In genomic region chr17:74746376-74746775, GRCh38 we compare ENCODE assay signal across 17 cellular contexts. TPM values are rescaled to one million over a fixed set of nuclear protein-coding genes. Genes with fewer than 3 reads are reported as not detected.
A peak's percentile ranks its signal among the peaks of the same experiment; 100 is the strongest.
DNase-seq lines count a peak whose midpoint lies in the region; ATAC-seq, FAIRE-seq and TF ChIP-seq lines count a peak whose summit lies in the region.
"Had no signal": no experiment of that assay in that cellular context is flagged by ENCODE, and none has a peak within 500 bp of the region (broad histone marks: within the 10 kb centered on the region; RNA-seq: fewer than 3 reads in every experiment).

No MANE protein-coding gene starts in this region.

- in situ Hi-C loops in KBM-7 (cut with MboI; ENCODE audit: low pct_unique_long_range_greater_than_20kb, low sequenced_read_pairs): no loop called here
- in situ Hi-C loops in G401 (cut with HindIII; ENCODE audit: low sequenced_read_pairs): no loop called here

- no peak for FAIRE-seq in small intestine (lab: Jason Lieb, UNC)
- FAIRE-seq: colon, GM18507 had no signal

- no peak for TF ChIP-seq POLR2A in upper lobe of left lung (IDR thresholded peaks at IDR 0.05)

- peaks cover 72% of the 10 kb centered on the region for H3K4me1 ChIP-seq in left ventricle myocardium inferior
- peaks cover 6% of the 10 kb centered on the region for H3K4me1 ChIP-seq in right cardiac atrium (ENCODE audit: control insufficient read depth, insufficient read depth, low read length)
- H3K4me1 ChIP-seq in upper lobe of left lung: peaks cover 66 to 86% (median 72%) of the 10 kb centered on the region in 4 donors
- H3K4me1 ChIP-seq in small intestine (ENCODE audit: control insufficient read depth in 2 of 2, insufficient read depth in 1 of 2, low read depth in 1 of 2, low read length in 1 of 2): no peaks in the 10 kb centered on the region

- H3K27me3 ChIP-seq in left ventricle myocardium inferior (ENCODE audit: low read depth) (peaks cover 5% of the 10 kb centered on the region), right cardiac atrium (ENCODE audit: control insufficient read depth, insufficient read depth) (no peaks in the 10 kb centered on the region), upper lobe of left lung (no peaks in the 10 kb centered on the region), small intestine (ENCODE audit: control insufficient read depth in 2 of 2, insufficient read depth in 2 of 2, low read length in 2 of 2) (no peaks in the 10 kb centered on the region)
- H3K27me3 ChIP-seq: SJSA1 had no signal

- TF ChIP-seq CTCF in left ventricle myocardium inferior (IDR thresholded peaks at IDR 0.05; ENCODE audit: borderline replicate concordance): no peak
- no peak for TF ChIP-seq CTCF in upper lobe of left lung (IDR thresholded peaks at IDR 0.05)

- H3K36me3 ChIP-seq in left ventricle myocardium inferior (no peaks in the 10 kb centered on the region), upper lobe of left lung (no peaks in the 10 kb centered on the region), small intestine (ENCODE audit: control insufficient read depth in 2 of 2, insufficient read depth in 2 of 2, low read length in 2 of 2) (no peaks in the 10 kb centered on the region)

- H3K36me3 Mint-ChIP-seq in activated T-helper 17 cell treated with anti-CD3 and anti-CD28 coated beads, Interleukin-2, amount 50 U/mL, for 72 hours (ENCODE audit: low read depth): peaks cover 21% of the 10 kb centered on the region
- H3K36me3 Mint-ChIP-seq in memory B cell: peaks cover 5% of the 10 kb centered on the region

- peak overlapping the region; percentile 31 for H3K27ac Mint-ChIP-seq in activated T-helper 17 cell treated with anti-CD3 and anti-CD28 coated beads, Interleukin-2, amount 50 U/mL, for 72 hours
- peak overlapping the region; percentile 15 for H3K27ac Mint-ChIP-seq in memory B cell
- H3K27ac Mint-ChIP-seq: activated B cell treated with CpG ODN at 0.5 μM for 24 hours had no signal

- H3K27ac ChIP-seq in left ventricle myocardium inferior (replicated peaks): peak overlapping the region; percentile 87
- H3K27ac ChIP-seq in right cardiac atrium (ENCODE audit: low read length): no peak overlapping the region
- peak overlapping the region; percentile 74 to 88 (median 84) for H3K27ac ChIP-seq in upper lobe of left lung
- H3K27ac ChIP-seq in small intestine (ENCODE audit: low read depth in 1 of 2, low read length in 1 of 2): peak overlapping the region in 1 of 2 donors; percentile 47
- H3K27ac ChIP-seq: SJSA1 had no signal

- no peaks in the 10 kb centered on the region for H3K27me3 Mint-ChIP-seq in activated T-helper 17 cell treated with anti-CD3 and anti-CD28 coated beads, Interleukin-2, amount 50 U/mL, for 72 hours
- H3K27me3 Mint-ChIP-seq in memory B cell: no peaks in the 10 kb centered on the region
- H3K27me3 Mint-ChIP-seq: activated B cell treated with CpG ODN at 0.5 μM for 24 hours had no signal

- H3K9me3 Mint-ChIP-seq in activated T-helper 17 cell treated with anti-CD3 and anti-CD28 coated beads, Interleukin-2, amount 50 U/mL, for 72 hours: no peaks in the 10 kb centered on the region
- no peaks in the 10 kb centered on the region for H3K9me3 Mint-ChIP-seq in memory B cell
- H3K9me3 Mint-ChIP-seq: activated B cell treated with CpG ODN at 0.5 μM for 24 hours had no signal

- peaks cover 36% of the 10 kb centered on the region for H3K4me1 Mint-ChIP-seq in activated T-helper 17 cell treated with anti-CD3 and anti-CD28 coated beads, Interleukin-2, amount 50 U/mL, for 72 hours
- H3K4me1 Mint-ChIP-seq in memory B cell: peaks cover 50% of the 10 kb centered on the region

- WGBS in right cardiac atrium: 80% methylated on average over 5 of the region's 5 CpGs
- WGBS in upper lobe of left lung, 2 donors: 67 to 82% methylated on average over 5 of the region's 5 CpGs
- 86 to 89% (median 86%) methylated on average over 5 of the region's 5 CpGs for WGBS in small intestine, 3 donors

- H3K4me3 Mint-ChIP-seq in activated T-helper 17 cell treated with anti-CD3 and anti-CD28 coated beads, Interleukin-2, amount 50 U/mL, for 72 hours: peak overlapping the region; percentile 100
- H3K4me3 Mint-ChIP-seq in memory B cell: no peak overlapping the region

- no peak for TF ChIP-seq EP300 in upper lobe of left lung (IDR thresholded peaks at IDR 0.05)

- ATAC-seq in right cardiac atrium: no peak
- ATAC-seq in activated T-helper 17 cell treated with anti-CD3 and anti-CD28 coated beads, Interleukin-2, amount 50 U/mL, for 72 hours (replicated peaks): no peak
- no peak for ATAC-seq in memory B cell (ENCODE audit: low read depth)
- ATAC-seq in upper lobe of left lung (ENCODE audit: low FRiP score in 2 of 2): no peak

- intact Hi-C loops in left ventricle myocardium inferior (cut with micrococcal nuclease): no loop called here
- intact Hi-C loops in right cardiac atrium (cut with DNase I): loop anchor here in 2 of 4 donors (5.0 kb wide), 3 partner anchors 36 to 211 kb away; no protein-coding TSS in a partner anchor

- DNase-seq in left ventricle myocardium inferior (peak; percentile 2), right cardiac atrium (no peak), memory B cell (ENCODE audit: low spot score in 2 of 2) (no peak), upper lobe of left lung (no peak), KBM-7 (no peak), G401 (ENCODE audit: low spot score) (no peak), small intestine (no peak)
- DNase-seq: activated B cell treated with CpG ODN at 0.5 μM for 24 hours; activated naive CD4-positive, alpha-beta T cell; NCI-H2081; stimulated activated CD4-positive, alpha-beta T cell treated with anti-CD3 and anti-CD28 coated beads, Interleukin-15, amount 100 ng/mL, for 24 hours; stimulated activated CD8-positive, alpha-beta memory T cell treated with anti-CD3 and anti-CD28 coated beads, Interleukin-4, amount 100 ng/mL, for 48 hours had no signal

- no peak overlapping the region for H3K4me3 ChIP-seq in left ventricle myocardium inferior
- no peak overlapping the region for H3K4me3 ChIP-seq in right cardiac atrium (ENCODE audit: low read length)
- H3K4me3 ChIP-seq in upper lobe of left lung: no peak overlapping the region
- no peak overlapping the region for H3K4me3 ChIP-seq in small intestine (ENCODE audit: low read depth in 1 of 2, low read length in 2 of 2)
- H3K4me3 ChIP-seq: SJSA1 had no signal

- H3K9me3 ChIP-seq in left ventricle myocardium inferior (replicated peaks): no peaks in the 10 kb centered on the region
- no peaks in the 10 kb centered on the region for H3K9me3 ChIP-seq in right cardiac atrium (ENCODE audit: control insufficient read depth, low read length)
- H3K9me3 ChIP-seq in upper lobe of left lung: no peaks in the 10 kb centered on the region
- H3K9me3 ChIP-seq in small intestine (ENCODE audit: control insufficient read depth, low read depth): no peaks in the 10 kb centered on the region

RNA-seq across cellular contexts. Expression of gene NHERF1, which starts 2.1 kb away (rescaled TPM):
- total RNA-seq in left ventricle myocardium inferior: 11.3 TPM
- total RNA-seq in right cardiac atrium: 10 to 100 TPM in 2 of 4 donors, 1 to 10 TPM in 2; 6.1 to 11.6 (median 9.7) TPM
- 7.2 TPM for polyA plus RNA-seq in right cardiac atrium
- total RNA-seq in activated T-helper 17 cell treated with anti-CD3 and anti-CD28 coated beads, Interleukin-2, amount 50 U/mL, for 72 hours: 100 to 1,000 TPM in 1 of 2 donors, 10 to 100 TPM in 1; 76.2 to 160 TPM
- 10 to 100 TPM; 21.6 to 49.4 (median 34.8) TPM for total RNA-seq in upper lobe of left lung
- 82.3 and 90.0 TPM in 2 replicates for total RNA-seq in G401 (2014; rRNA removed; shearing (Covaris generic))
- polyA plus RNA-seq in small intestine: 100 to 1,000 TPM; 231 to 592 (median 569) TPM

RNA-seq across cellular contexts. Expression of gene RAB37, which starts 9.3 kb away (rescaled TPM):
- total RNA-seq in left ventricle myocardium inferior (1.9 TPM), right cardiac atrium (1 to 10 TPM; 1.1 to 3.4 (median 1.2) TPM), upper lobe of left lung (1 to 10 TPM; 1.1 to 7.1 (median 3.7) TPM)
- polyA plus RNA-seq in right cardiac atrium (1.5 TPM), small intestine (1 to 10 TPM; 1.8 to 4.5 (median 3.8) TPM)
- 1 to 10 TPM; 2.5 to 3.4 TPM for total RNA-seq in activated T-helper 17 cell treated with anti-CD3 and anti-CD28 coated beads, Interleukin-2, amount 50 U/mL, for 72 hours
- 1.4 and 4.2 TPM in 2 replicates for total RNA-seq in G401 (2014; rRNA removed; shearing (Covaris generic))
- total RNA-seq: myocyte had no signal

RNA-seq across cellular contexts. Expression of gene NAT9, which starts 29.8 kb away (rescaled TPM):
- total RNA-seq in left ventricle myocardium inferior (18.6 TPM), right cardiac atrium (10 to 100 TPM; 21.7 to 31.1 (median 25.0) TPM), upper lobe of left lung (10 to 100 TPM; 16.1 to 78.6 (median 41.7) TPM)
- polyA plus RNA-seq in right cardiac atrium (16.8 TPM), small intestine (10 to 100 TPM; 12.4 to 28.3 (median 16.3) TPM)
- total RNA-seq in activated T-helper 17 cell treated with anti-CD3 and anti-CD28 coated beads, Interleukin-2, amount 50 U/mL, for 72 hours: 10 to 100 TPM; 31.6 to 39.2 TPM
- total RNA-seq in G401 (2014; rRNA removed; shearing (Covaris generic)): 31.0 and 32.7 TPM in 2 replicates

RNA-seq across cellular contexts. Expression of gene CD300LF, which starts 33.7 kb away (rescaled TPM):
- total RNA-seq in left ventricle myocardium inferior (0.55 TPM), right cardiac atrium (under 1 TPM in 3 of 4 donors, not detected in 1; 0.25 to 0.62 (median 0.34) TPM), upper lobe of left lung (10 to 100 TPM; 14.5 to 70.2 (median 33.4) TPM)
- polyA plus RNA-seq in right cardiac atrium (0.05 TPM), small intestine (1 to 10 TPM; 1.6 to 5.7 (median 2.3) TPM)
- total RNA-seq in activated T-helper 17 cell treated with anti-CD3 and anti-CD28 coated beads, Interleukin-2, amount 50 U/mL, for 72 hours: not detected
- total RNA-seq in G401 (2014; rRNA removed; shearing (Covaris generic)): not detected in 2 replicates
- total RNA-seq: myocyte, SJSA1 had no signal
